1 cellular context compared by ENCODE assay signal in genomic region chr9:92711844-92712243, GRCh38.
TF ChIP-seq lines count a peak whose summit lies in the region.

No MANE protein-coding gene starts in this region.

TF ChIP-seq in IMR-90, 13 proteins besides CTCF, POLR2A, EP300 and RAD21 (continued from another document):
- TF ChIP-seq ELK1 (IDR thresholded peaks at IDR 0.05; ENCODE audit: borderline replicate concordance, low read depth, low read length) (no peak), RFX5 (IDR thresholded peaks at IDR 0.05; ENCODE audit: low read depth, low read length) (no peak), RCOR1 (IDR thresholded peaks at IDR 0.05; ENCODE audit: insufficient replicate concordance, low read length) (no peak), MAZ (IDR thresholded peaks at IDR 0.05; ENCODE audit: borderline replicate concordance, low read depth, low read length) (no peak), BHLHE40 (IDR thresholded peaks at IDR 0.05; ENCODE audit: low read depth, low read length) (no peak), SMC3 (IDR thresholded peaks at IDR 0.05; ENCODE audit: low read depth, low read length) (no peak)
TF ChIP-seq in IMR-90: peak in this region for 0.
